1 cellular context compared by ENCODE assay signal in the genomic region with DNA sequence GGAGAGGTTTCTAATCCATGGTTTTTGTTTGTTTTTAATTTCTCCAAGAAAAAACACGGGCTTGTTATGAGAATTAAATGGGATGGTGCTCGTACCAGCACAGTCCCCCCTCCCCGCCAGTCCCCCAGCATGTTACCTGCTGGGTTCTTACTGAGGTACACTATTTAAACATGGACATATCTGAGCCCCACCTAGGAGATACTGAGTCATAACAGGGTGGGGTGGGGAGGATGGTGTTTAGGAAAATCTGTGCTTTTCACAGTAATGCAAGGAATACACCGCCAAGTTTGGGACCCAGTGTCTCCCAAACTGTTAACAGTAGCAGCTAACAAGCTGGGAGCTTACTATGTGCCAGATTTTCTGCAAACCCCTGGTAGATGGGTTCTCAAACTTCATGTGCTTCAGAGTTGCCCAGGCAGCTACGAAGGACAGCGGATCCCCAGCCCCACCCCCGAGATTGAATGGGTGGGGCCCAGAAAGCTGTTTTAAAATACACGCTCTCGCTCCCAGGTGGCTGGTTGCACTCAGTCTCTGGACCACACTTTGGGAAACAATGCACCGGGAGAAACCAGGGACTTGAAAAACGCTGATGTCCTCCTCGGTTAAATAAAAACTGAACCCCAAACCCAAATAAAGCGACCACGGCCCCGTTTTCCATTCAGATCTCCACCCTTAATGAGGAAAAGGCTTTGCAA.
A peak's percentile ranks its signal among the peaks of the same experiment; 100 is the strongest.
TF ChIP-seq lines count a peak whose summit lies in the region.

No MANE protein-coding gene starts in this region.

TF ChIP-seq in HepG2, 621 proteins besides CTCF, POLR2A, EP300 and RAD21 (continued from another document and continues in another):
- TF ChIP-seq, protein P1, sequence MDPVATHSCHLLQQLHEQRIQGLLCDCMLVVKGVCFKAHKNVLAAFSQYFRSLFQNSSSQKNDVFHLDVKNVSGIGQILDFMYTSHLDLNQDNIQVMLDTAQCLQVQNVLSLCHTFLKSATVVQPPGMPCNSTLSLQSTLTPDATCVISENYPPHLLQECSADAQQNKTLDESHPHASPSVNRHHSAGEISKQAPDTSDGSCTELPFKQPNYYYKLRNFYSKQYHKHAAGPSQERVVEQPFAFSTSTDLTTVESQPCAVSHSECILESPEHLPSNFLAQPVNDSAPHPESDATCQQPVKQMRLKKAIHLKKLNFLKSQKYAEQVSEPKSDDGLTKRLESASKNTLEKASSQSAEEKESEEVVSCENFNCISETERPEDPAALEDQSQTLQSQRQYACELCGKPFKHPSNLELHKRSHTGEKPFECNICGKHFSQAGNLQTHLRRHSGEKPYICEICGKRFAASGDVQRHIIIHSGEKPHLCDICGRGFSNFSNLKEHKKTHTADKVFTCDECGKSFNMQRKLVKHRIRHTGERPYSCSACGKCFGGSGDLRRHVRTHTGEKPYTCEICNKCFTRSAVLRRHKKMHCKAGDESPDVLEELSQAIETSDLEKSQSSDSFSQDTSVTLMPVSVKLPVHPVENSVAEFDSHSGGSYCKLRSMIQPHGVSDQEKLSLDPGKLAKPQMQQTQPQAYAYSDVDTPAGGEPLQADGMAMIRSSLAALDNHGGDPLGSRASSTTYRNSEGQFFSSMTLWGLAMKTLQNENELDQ (CRISPR knock-in tag; IDR thresholded peaks at IDR 0.05; ENCODE audit: borderline replicate concordance): no peak
- peak; percentile 40 for TF ChIP-seq ZNF782 (CRISPR knock-in tag; IDR thresholded peaks at IDR 0.05; ENCODE audit: borderline replicate concordance)
- TF ChIP-seq ZNF329 (CRISPR knock-in tag; IDR thresholded peaks at IDR 0.05; ENCODE audit: low read depth): peak; percentile 21; the same call in 1 of the 2 replicates
- peak; percentile 77 for TF ChIP-seq POLR2AphosphoS5 (IDR thresholded peaks at IDR 0.05; ENCODE audit: low read depth, low read length)
- no peak for TF ChIP-seq POGZ (CRISPR knock-in tag; IDR thresholded peaks at IDR 0.05)
- no peak for TF ChIP-seq NR2F6 (IDR thresholded peaks at IDR 0.05)
- no peak; the same call in 1 of the 2 replicates for TF ChIP-seq NR2F6 (CRISPR knock-in tag; IDR thresholded peaks at IDR 0.05)
- no peak for TF ChIP-seq ZNF383 (CRISPR knock-in tag; IDR thresholded peaks at IDR 0.05; ENCODE audit: borderline replicate concordance)
- TF ChIP-seq PHF5A (CRISPR knock-in tag; IDR thresholded peaks at IDR 0.05; ENCODE audit: low read depth, unreplicated experiment): no peak
- TF ChIP-seq, protein P2, sequence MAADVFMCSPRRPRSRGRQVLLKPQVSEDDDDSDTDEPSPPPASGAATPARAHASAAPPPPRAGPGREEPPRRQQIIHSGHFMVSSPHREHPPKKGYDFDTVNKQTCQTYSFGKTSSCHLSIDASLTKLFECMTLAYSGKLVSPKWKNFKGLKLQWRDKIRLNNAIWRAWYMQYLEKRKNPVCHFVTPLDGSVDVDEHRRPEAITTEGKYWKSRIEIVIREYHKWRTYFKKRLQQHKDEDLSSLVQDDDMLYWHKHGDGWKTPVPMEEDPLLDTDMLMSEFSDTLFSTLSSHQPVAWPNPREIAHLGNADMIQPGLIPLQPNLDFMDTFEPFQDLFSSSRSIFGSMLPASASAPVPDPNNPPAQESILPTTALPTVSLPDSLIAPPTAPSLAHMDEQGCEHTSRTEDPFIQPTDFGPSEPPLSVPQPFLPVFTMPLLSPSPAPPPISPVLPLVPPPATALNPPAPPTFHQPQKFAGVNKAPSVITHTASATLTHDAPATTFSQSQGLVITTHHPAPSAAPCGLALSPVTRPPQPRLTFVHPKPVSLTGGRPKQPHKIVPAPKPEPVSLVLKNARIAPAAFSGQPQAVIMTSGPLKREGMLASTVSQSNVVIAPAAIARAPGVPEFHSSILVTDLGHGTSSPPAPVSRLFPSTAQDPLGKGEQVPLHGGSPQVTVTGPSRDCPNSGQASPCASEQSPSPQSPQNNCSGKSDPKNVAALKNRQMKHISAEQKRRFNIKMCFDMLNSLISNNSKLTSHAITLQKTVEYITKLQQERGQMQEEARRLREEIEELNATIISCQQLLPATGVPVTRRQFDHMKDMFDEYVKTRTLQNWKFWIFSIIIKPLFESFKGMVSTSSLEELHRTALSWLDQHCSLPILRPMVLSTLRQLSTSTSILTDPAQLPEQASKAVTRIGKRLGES (CRISPR knock-in tag; IDR thresholded peaks at IDR 0.05; ENCODE audit: borderline replicate concordance): 0 out of 2 replicates have a peak, but pooled peaks have one; percentile 57
- no peak; the same call in 1 of the 2 replicates for TF ChIP-seq KLF12 (CRISPR knock-in tag; IDR thresholded peaks at IDR 0.05; ENCODE audit: borderline replicate concordance)
- no peak for TF ChIP-seq TAF1 (CRISPR knock-in tag; IDR thresholded peaks at IDR 0.05)
- no peak for TF ChIP-seq NFE2L1 (CRISPR knock-in tag; IDR thresholded peaks at IDR 0.05; ENCODE audit: borderline replicate concordance)
- TF ChIP-seq ZNF781 (CRISPR knock-in tag; IDR thresholded peaks at IDR 0.05; ENCODE audit: borderline replicate concordance, not compliant biosample characterization): peak; percentile 64
- no peak for TF ChIP-seq ZNF12 (CRISPR knock-in tag; IDR thresholded peaks at IDR 0.05)
- TF ChIP-seq, protein P3, sequence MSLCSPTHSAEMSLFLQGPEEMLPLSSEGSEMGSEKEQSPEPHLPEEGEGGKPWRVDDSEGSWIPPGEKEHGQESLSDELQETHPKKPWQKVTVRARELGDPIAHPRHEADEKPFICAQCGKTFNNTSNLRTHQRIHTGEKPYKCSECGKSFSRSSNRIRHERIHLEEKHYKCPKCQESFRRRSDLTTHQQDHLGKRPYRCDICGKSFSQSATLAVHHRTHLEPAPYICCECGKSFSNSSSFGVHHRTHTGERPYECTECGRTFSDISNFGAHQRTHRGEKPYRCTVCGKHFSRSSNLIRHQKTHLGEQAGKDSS (CRISPR knock-in tag; IDR thresholded peaks at IDR 0.05; ENCODE audit: borderline replicate concordance, low read depth): no peak
- TF ChIP-seq ZNF468 (CRISPR knock-in tag; IDR thresholded peaks at IDR 0.05): 0 out of 2 replicates have a peak, but pooled peaks have one; percentile 8
- TF ChIP-seq, protein P4, sequence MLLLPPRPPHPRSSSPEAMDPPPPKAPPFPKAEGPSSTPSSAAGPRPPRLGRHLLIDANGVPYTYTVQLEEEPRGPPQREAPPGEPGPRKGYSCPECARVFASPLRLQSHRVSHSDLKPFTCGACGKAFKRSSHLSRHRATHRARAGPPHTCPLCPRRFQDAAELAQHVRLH (CRISPR knock-in tag; IDR thresholded peaks at IDR 0.05; ENCODE audit: borderline replicate concordance, low read depth): 0 out of 2 replicates have a peak, but pooled peaks have one; percentile 2
- peak; percentile 61 for TF ChIP-seq IRF2 (CRISPR knock-in tag; IDR thresholded peaks at IDR 0.05)
- TF ChIP-seq ZSCAN12 (CRISPR knock-in tag; IDR thresholded peaks at IDR 0.05): 0 out of 2 replicates have a peak, but pooled peaks have one; percentile 60
- no peak for TF ChIP-seq HNF4G (IDR thresholded peaks at IDR 0.05; ENCODE audit: borderline replicate concordance, low read depth, low read length)
- no peak for TF ChIP-seq HNF4G (CRISPR knock-in tag; IDR thresholded peaks at IDR 0.05; ENCODE audit: borderline replicate concordance, low read depth)
- no peak for TF ChIP-seq MXD4 (CRISPR knock-in tag; IDR thresholded peaks at IDR 0.05)
- TF ChIP-seq, protein P5, sequence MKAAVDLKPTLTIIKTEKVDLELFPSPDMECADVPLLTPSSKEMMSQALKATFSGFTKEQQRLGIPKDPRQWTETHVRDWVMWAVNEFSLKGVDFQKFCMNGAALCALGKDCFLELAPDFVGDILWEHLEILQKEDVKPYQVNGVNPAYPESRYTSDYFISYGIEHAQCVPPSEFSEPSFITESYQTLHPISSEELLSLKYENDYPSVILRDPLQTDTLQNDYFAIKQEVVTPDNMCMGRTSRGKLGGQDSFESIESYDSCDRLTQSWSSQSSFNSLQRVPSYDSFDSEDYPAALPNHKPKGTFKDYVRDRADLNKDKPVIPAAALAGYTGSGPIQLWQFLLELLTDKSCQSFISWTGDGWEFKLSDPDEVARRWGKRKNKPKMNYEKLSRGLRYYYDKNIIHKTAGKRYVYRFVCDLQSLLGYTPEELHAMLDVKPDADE (CRISPR knock-in tag; IDR thresholded peaks at IDR 0.05): 0 out of 2 replicates have a peak, but pooled peaks have one; percentile 40
- TF ChIP-seq DR1 (CRISPR knock-in tag; IDR thresholded peaks at IDR 0.05): no peak
- TF ChIP-seq WIZ (CRISPR knock-in tag; IDR thresholded peaks at IDR 0.05): no peak
- TF ChIP-seq, protein P6, sequence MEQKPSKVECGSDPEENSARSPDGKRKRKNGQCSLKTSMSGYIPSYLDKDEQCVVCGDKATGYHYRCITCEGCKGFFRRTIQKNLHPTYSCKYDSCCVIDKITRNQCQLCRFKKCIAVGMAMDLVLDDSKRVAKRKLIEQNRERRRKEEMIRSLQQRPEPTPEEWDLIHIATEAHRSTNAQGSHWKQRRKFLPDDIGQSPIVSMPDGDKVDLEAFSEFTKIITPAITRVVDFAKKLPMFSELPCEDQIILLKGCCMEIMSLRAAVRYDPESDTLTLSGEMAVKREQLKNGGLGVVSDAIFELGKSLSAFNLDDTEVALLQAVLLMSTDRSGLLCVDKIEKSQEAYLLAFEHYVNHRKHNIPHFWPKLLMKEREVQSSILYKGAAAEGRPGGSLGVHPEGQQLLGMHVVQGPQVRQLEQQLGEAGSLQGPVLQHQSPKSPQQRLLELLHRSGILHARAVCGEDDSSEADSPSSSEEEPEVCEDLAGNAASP (CRISPR knock-in tag; IDR thresholded peaks at IDR 0.05; ENCODE audit: borderline replicate concordance): no peak
- no peak for TF ChIP-seq PCBP1 (IDR thresholded peaks at IDR 0.05; ENCODE audit: borderline replicate concordance, low read depth, low read length)
- TF ChIP-seq, protein P7, sequence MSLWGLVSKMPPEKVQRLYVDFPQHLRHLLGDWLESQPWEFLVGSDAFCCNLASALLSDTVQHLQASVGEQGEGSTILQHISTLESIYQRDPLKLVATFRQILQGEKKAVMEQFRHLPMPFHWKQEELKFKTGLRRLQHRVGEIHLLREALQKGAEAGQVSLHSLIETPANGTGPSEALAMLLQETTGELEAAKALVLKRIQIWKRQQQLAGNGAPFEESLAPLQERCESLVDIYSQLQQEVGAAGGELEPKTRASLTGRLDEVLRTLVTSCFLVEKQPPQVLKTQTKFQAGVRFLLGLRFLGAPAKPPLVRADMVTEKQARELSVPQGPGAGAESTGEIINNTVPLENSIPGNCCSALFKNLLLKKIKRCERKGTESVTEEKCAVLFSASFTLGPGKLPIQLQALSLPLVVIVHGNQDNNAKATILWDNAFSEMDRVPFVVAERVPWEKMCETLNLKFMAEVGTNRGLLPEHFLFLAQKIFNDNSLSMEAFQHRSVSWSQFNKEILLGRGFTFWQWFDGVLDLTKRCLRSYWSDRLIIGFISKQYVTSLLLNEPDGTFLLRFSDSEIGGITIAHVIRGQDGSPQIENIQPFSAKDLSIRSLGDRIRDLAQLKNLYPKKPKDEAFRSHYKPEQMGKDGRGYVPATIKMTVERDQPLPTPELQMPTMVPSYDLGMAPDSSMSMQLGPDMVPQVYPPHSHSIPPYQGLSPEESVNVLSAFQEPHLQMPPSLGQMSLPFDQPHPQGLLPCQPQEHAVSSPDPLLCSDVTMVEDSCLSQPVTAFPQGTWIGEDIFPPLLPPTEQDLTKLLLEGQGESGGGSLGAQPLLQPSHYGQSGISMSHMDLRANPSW (CRISPR knock-in tag; IDR thresholded peaks at IDR 0.05; ENCODE audit: borderline replicate concordance): no peak
- no peak for TF ChIP-seq ZNF510 (CRISPR knock-in tag; IDR thresholded peaks at IDR 0.05; ENCODE audit: low read depth)
- TF ChIP-seq ARID2 (CRISPR knock-in tag; IDR thresholded peaks at IDR 0.05; ENCODE audit: borderline replicate concordance): 0 out of 2 replicates have a peak, but pooled peaks have one; percentile 14
- no peak for TF ChIP-seq ZNF841 (CRISPR knock-in tag; IDR thresholded peaks at IDR 0.05; ENCODE audit: borderline replicate concordance)
- TF ChIP-seq ZNF891 (CRISPR knock-in tag; IDR thresholded peaks at IDR 0.05): no peak
- no peak for TF ChIP-seq FOXO1 (CRISPR knock-in tag; IDR thresholded peaks at IDR 0.05)
- TF ChIP-seq KLF13 (CRISPR knock-in tag; IDR thresholded peaks at IDR 0.05): no peak
- TF ChIP-seq, protein P8, sequence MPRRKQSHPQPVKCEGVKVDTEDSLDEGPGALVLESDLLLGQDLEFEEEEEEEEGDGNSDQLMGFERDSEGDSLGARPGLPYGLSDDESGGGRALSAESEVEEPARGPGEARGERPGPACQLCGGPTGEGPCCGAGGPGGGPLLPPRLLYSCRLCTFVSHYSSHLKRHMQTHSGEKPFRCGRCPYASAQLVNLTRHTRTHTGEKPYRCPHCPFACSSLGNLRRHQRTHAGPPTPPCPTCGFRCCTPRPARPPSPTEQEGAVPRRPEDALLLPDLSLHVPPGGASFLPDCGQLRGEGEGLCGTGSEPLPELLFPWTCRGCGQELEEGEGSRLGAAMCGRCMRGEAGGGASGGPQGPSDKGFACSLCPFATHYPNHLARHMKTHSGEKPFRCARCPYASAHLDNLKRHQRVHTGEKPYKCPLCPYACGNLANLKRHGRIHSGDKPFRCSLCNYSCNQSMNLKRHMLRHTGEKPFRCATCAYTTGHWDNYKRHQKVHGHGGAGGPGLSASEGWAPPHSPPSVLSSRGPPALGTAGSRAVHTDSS (CRISPR knock-in tag; conservative IDR thresholded peaks at IDR 0.05): no peak
- TF ChIP-seq MXI1 (IDR thresholded peaks at IDR 0.05; ENCODE audit: borderline replicate concordance, low read depth, low read length): peak; percentile 17; the same call in 1 of the 3 replicates
- peak; percentile 48; the same call in 1 of the 2 replicates for TF ChIP-seq ZNF367 (CRISPR knock-in tag; IDR thresholded peaks at IDR 0.05; ENCODE audit: borderline replicate concordance)
- TF ChIP-seq ZNF317 (CRISPR knock-in tag; IDR thresholded peaks at IDR 0.05): peak; percentile 87
- TF ChIP-seq, protein P9, sequence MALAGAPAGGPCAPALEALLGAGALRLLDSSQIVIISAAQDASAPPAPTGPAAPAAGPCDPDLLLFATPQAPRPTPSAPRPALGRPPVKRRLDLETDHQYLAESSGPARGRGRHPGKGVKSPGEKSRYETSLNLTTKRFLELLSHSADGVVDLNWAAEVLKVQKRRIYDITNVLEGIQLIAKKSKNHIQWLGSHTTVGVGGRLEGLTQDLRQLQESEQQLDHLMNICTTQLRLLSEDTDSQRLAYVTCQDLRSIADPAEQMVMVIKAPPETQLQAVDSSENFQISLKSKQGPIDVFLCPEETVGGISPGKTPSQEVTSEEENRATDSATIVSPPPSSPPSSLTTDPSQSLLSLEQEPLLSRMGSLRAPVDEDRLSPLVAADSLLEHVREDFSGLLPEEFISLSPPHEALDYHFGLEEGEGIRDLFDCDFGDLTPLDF (CRISPR knock-in tag; IDR thresholded peaks at IDR 0.05): peak; percentile 28; the same call in 1 of the 2 replicates
- TF ChIP-seq, protein P10, sequence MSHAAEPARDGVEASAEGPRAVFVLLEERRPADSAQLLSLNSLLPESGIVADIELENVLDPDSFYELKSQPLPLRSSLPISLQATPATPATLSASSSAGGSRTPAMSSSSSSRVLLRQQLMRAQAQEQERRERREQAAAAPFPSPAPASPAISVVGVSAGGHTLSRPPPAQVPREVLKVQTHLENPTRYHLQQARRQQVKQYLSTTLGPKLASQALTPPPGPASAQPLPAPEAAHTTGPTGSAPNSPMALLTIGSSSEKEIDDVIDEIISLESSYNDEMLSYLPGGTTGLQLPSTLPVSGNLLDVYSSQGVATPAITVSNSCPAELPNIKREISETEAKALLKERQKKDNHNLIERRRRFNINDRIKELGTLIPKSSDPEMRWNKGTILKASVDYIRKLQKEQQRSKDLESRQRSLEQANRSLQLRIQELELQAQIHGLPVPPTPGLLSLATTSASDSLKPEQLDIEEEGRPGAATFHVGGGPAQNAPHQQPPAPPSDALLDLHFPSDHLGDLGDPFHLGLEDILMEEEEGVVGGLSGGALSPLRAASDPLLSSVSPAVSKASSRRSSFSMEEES (CRISPR knock-in tag; IDR thresholded peaks at IDR 0.05): peak; percentile 19; the same call in 1 of the 2 replicates
